ENCODE assay signal across 1 cellular context in the genomic region with DNA sequence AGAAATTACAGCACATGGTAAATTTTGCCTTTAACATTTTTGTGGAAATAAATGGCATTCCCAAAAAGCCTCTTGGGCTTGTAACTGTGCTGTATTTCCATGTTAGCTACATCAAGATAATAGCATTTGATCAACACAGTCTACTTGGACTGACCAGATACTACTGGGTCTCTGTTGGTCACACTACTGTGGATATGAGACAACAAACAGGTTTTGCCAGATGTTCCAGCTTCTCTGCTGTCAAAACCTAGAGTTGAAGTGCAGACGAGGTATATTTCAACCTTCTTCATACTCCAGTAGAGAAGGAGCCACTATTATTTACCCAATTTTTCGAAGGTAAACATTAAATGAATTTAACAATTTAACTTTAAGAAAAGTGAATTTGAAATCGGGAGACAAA.
TF ChIP-seq lines count a peak whose summit lies in the region.

No MANE protein-coding gene starts in this region.

TF ChIP-seq in K562, 482 proteins besides CTCF, POLR2A, EP300 and RAD21 (continued from another document):
- TF ChIP-seq, protein P1, sequence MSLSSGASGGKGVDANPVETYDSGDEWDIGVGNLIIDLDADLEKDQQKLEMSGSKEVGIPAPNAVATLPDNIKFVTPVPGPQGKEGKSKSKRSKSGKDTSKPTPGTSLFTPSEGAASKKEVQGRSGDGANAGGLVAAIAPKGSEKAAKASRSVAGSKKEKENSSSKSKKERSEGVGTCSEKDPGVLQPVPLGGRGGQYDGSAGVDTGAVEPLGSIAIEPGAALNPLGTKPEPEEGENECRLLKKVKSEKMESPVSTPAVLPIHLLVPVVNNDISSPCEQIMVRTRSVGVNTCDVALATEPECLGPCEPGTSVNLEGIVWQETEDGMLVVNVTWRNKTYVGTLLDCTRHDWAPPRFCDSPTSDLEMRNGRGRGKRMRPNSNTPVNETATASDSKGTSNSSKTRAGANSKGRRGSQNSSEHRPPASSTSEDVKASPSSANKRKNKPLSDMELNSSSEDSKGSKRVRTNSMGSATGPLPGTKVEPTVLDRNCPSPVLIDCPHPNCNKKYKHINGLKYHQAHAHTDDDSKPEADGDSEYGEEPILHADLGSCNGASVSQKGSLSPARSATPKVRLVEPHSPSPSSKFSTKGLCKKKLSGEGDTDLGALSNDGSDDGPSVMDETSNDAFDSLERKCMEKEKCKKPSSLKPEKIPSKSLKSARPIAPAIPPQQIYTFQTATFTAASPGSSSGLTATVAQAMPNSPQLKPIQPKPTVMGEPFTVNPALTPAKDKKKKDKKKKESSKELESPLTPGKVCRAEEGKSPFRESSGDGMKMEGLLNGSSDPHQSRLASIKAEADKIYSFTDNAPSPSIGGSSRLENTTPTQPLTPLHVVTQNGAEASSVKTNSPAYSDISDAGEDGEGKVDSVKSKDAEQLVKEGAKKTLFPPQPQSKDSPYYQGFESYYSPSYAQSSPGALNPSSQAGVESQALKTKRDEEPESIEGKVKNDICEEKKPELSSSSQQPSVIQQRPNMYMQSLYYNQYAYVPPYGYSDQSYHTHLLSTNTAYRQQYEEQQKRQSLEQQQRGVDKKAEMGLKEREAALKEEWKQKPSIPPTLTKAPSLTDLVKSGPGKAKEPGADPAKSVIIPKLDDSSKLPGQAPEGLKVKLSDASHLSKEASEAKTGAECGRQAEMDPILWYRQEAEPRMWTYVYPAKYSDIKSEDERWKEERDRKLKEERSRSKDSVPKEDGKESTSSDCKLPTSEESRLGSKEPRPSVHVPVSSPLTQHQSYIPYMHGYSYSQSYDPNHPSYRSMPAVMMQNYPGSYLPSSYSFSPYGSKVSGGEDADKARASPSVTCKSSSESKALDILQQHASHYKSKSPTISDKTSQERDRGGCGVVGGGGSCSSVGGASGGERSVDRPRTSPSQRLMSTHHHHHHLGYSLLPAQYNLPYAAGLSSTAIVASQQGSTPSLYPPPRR (CRISPR knock-in tag; IDR thresholded peaks at IDR 0.05; ENCODE audit: borderline replicate concordance): no peak
- no peak for TF ChIP-seq STAG1 (CRISPR knock-in tag; IDR thresholded peaks at IDR 0.05; ENCODE audit: borderline replicate concordance)
